Comparison of ENCODE assay signal across 16 cellular contexts in the genomic region with DNA sequence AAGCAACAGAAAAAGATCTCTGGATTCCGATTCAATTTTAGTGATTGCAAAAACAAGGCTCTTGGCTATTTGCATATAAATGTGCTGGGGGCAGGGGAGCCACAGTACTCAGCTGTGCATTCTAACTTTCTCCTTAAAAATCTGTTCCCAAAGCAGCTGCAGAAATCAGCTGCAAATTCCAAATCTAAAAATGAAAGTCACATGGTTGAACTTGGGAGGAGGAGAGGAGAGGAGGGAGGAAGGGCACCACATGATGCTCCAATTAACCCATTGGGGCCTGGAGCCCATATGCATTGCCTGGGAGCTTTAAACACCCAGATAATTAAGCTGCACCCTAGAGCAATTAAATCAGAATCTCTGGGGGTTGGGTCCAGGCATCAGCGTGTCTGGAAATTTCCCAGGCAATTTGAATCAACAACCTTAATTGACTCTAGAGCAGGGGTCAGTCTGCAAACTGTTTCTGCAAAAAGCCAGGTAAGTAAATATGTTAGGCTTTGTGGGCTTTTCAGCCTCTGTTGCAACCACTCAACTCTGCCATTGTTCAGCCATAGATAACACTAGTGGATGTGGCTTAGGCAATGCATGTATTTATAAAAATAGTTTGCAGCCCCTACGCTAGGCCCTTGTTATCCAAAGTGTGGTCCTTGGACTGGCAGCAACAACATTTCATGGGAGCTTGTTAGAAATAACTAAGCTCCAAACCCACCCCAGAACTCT.
DNase-seq lines count a peak whose midpoint lies in the region; ATAC-seq lines count a peak whose summit lies in the region.
"Had no signal": no experiment of that assay in that cellular context is flagged by ENCODE, and none has a peak within 500 bp of the region (broad histone marks: within the 10 kb centered on the region; RNA-seq: fewer than 3 reads in every experiment).

No MANE protein-coding gene starts in this region.

- peak; percentile 17 for DNase-seq in NCI-H1105 treated with DMSO at 0.1 percent for 48 hours (lab: John Stamatoyannopoulos, UW)
- no peak for DNase-seq in NCI-H1105 (lab: John Stamatoyannopoulos, UW)
- DNase-seq in SK-MEL-5 (ENCODE audit: low read depth, low spot score): peak; percentile 8
- peak; percentile 60 for DNase-seq in foreskin melanocyte
- DNase-seq in putamen (ENCODE audit: low spot score): peak; percentile 37
- no peak for DNase-seq in mesenteric fat pad (ENCODE audit: low spot score)
- DNase-seq in activated CD4-positive, alpha-beta T cell treated with anti-CD3 and anti-CD28 coated beads, Interleukin-2, amount 50 U/mL, for 1 hour: no peak
- DNase-seq: erythroblast; left lung; NCI-H1436; stimulated activated CD4-positive, alpha-beta T cell treated with anti-CD3 and anti-CD28 coated beads, Interleukin-4, amount 100 ng/mL, for 24 hours; T1000 had no signal

- in situ Hi-C loops in SK-MEL-5 (cut with HindIII; ENCODE audit: low pct_unique_long_range_greater_than_20kb, low sequenced_read_pairs): no loop called here

- no peak for ATAC-seq in GM19324 (IDR thresholded peaks at IDR 0.05; ENCODE audit: low FRiP score, unreplicated experiment)
- ATAC-seq: activated CD4-positive, CD25-positive, alpha-beta regulatory T cell treated with anti-CD3 and anti-CD28 coated beads, Interleukin-2, amount 50 U/mL, for 24 hours; activated T-helper 17 cell treated with anti-CD3 and anti-CD28 coated beads, Interleukin-2, amount 50 U/mL, for 72 hours; left lung; Panc1 had no signal

Comparison
In these comparisons a context has a peak if more than half of its experiments do, and no peak if none do; other contexts are left out.
1. DNase-seq: peak in NCI-H1105 treated with DMSO at 0.1 percent for 48 hours (single experiment), SK-MEL-5 (single experiment), foreskin melanocyte (single experiment) and putamen (single experiment); none in NCI-H1105 (single experiment), mesenteric fat pad (single experiment) and activated CD4-positive, alpha-beta T cell treated with anti-CD3 and anti-CD28 coated beads, Interleukin-2, amount 50 U/mL, for 1 hour (single experiment).